ENCODE assay signal across 8 cellular contexts in the genomic region with DNA sequence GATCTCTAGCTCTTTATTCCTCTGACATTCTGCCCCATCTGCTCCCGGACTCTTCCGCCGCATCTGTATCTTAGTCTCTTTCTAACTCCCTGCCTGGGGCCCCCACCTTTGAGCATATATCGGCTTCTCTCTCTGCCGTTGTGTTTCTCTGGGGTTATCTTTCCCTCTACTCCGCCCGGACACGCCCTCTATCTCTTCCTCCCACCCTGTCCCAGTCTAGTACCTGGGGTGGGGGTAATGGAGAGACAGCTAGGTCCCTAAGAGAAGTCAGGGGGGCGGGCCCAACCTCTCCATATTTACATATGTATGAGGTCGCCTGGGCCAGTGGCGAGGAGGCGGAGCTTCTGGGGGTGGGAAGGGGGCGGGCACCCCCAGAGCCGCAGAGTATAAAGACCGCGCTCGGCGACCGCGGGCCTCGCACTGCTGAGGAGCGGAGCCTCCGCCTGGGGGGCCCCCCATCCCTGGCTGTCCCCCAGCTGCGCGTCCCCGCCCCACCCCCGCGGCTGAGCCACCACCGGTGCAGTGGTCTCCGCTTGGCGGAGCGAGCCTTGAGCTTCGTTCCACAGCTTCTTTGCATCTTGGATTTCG. TPM values are rescaled to one million over a fixed set of nuclear protein-coding genes. Genes with fewer than 3 reads are reported as not detected.
DNase-seq lines count a peak whose midpoint lies in the region; ATAC-seq lines count a peak whose summit lies in the region.

A gene with protein sequence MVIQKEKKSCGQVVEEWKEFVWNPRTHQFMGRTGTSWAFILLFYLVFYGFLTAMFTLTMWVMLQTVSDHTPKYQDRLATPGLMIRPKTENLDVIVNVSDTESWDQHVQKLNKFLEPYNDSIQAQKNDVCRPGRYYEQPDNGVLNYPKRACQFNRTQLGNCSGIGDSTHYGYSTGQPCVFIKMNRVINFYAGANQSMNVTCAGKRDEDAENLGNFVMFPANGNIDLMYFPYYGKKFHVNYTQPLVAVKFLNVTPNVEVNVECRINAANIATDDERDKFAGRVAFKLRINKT (plus strand): TSS at position 418 of the 588 bp plus-strand sequence. CDS start 593 bp downstream, outside the sequence.

- peaks cover 0 to 20% (median 17%) of the 10 kb centered on the region in 5 donors for H3K4me1 ChIP-seq in subcutaneous abdominal adipose tissue (ENCODE audit: control insufficient read depth in 5 of 5, insufficient read depth in 5 of 5, low read length in 5 of 5)

- peak within 1 kb of the TSS; percentile 52 to 58 (median 54) for H3K4me3 ChIP-seq in subcutaneous abdominal adipose tissue (ENCODE audit: low read depth in 1 of 5, low read length in 5 of 5)

- H3K9me3 ChIP-seq in subcutaneous abdominal adipose tissue (ENCODE audit: control insufficient read depth in 5 of 5, low read length in 5 of 5) = no peaks in the 10 kb centered on the region

- no peaks in the 10 kb centered on the region for H3K36me3 ChIP-seq in subcutaneous abdominal adipose tissue (ENCODE audit: control insufficient read depth in 5 of 5, insufficient read depth in 5 of 5, low read length in 5 of 5)

- H3K27me3 ChIP-seq in subcutaneous abdominal adipose tissue (ENCODE audit: control insufficient read depth in 5 of 5, insufficient read depth in 4 of 5, low read length in 5 of 5) = peaks cover 9 to 50% (median 36%) of the 10 kb centered on the region in 5 donors

- H3K27ac ChIP-seq in subcutaneous abdominal adipose tissue (ENCODE audit: low read depth, low read length) = no peak within 1 kb of the TSS

- ATAC-seq in HG02642 (IDR thresholded peaks at IDR 0.05; ENCODE audit: poor library complexity, unreplicated experiment) (peak; percentile 47), GM19397 (IDR thresholded peaks at IDR 0.05; ENCODE audit: unreplicated experiment) (no peak)

- H3K9ac ChIP-seq in subcutaneous abdominal adipose tissue (ENCODE audit: low read length in 5 of 5) = peak within 1 kb of the TSS in 2 of 5 donors; percentile 25 to 39

- DNase-seq in AG20443 (ENCODE audit: low spot score) = peak; percentile 70
- DNase-seq in RPMI7951 (ENCODE audit: low read depth) = peak; percentile 32
- DNase-seq in activated gamma-delta T cell treated with anti-CD3 and anti-CD28 coated beads, Interleukin-2, amount 50 U/mL, for 16 hours (ENCODE audit: low read depth) = peak; percentile 61
- peak; percentile 94 for DNase-seq in germinal center (ENCODE audit: low spot score)
- peak in 45 of 56 donors; percentile 16 to 83 (median 54) for DNase-seq in nucleus accumbens (lab: John Stamatoyannopoulos, UW)

RNA-seq across cellular contexts. Expression of the gene that starts here (rescaled TPM):
- total RNA-seq in RPMI7951 (2014; rRNA removed; shearing (Covaris generic)) = not detected in 2 replicates

Comparison
In these comparisons a context has a peak if more than half of its experiments do, and no peak if none do; other contexts are left out.
1. Peak in DNase-seq in RPMI7951; RNA of the gene not detected or under 1 TPM.
2. DNase-seq: peak in every context shown above with its lines; median percentile 94 in germinal center; 70 in AG20443; 61 in activated gamma-delta T cell treated with anti-CD3 and anti-CD28 coated beads, Interleukin-2, amount 50 U/mL, for 16 hours; 54 in nucleus accumbens; 32 in RPMI7951.